In genomic region chr19:10419646-10420443, GRCh38 we compare ENCODE assay signal across 1 cellular context.
TF ChIP-seq lines count a peak whose summit lies in the region.

No MANE protein-coding gene starts in this region.

TF ChIP-seq in K562, 482 proteins besides CTCF, POLR2A, EP300 and RAD21 (continued from another document and continues in another):
- TF ChIP-seq, protein P1, sequence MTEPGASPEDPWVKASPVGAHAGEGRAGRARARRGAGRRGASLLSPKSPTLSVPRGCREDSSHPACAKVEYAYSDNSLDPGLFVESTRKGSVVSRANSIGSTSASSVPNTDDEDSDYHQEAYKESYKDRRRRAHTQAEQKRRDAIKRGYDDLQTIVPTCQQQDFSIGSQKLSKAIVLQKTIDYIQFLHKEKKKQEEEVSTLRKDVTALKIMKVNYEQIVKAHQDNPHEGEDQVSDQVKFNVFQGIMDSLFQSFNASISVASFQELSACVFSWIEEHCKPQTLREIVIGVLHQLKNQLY (CRISPR knock-in tag; conservative IDR thresholded peaks at IDR 0.05) = no peak
- TF ChIP-seq, protein P2, sequence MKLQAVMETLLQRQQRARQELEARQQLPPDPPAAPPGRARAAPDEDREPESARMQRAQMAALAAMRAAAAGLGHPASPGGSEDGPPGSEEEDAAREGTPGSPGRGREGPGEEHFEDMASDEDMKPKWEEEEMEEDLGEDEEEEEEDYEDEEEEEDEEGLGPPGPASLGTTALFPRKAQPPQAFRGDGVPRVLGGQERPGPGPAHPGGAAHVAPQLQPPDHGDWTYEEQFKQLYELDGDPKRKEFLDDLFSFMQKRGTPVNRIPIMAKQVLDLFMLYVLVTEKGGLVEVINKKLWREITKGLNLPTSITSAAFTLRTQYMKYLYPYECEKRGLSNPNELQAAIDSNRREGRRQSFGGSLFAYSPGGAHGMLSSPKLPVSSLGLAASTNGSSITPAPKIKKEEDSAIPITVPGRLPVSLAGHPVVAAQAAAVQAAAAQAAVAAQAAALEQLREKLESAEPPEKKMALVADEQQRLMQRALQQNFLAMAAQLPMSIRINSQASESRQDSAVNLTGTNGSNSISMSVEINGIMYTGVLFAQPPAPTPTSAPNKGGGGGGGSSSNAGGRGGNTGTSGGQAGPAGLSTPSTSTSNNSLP (IDR thresholded peaks at IDR 0.05; ENCODE audit: borderline replicate concordance, low read depth, low read length) = no peak
- no peak for TF ChIP-seq ATF4 (CRISPR knock-in tag; IDR thresholded peaks at IDR 0.05)
- TF ChIP-seq ZKSCAN1 (IDR thresholded peaks at IDR 0.05; ENCODE audit: low read depth, low read length) = no peak
- no peak for TF ChIP-seq ZNF124 (CRISPR knock-in tag; IDR thresholded peaks at IDR 0.05)
- TF ChIP-seq ZNF778 (CRISPR knock-in tag; IDR thresholded peaks at IDR 0.05) = no peak
- TF ChIP-seq HMG20A (CRISPR knock-in tag; conservative IDR thresholded peaks at IDR 0.05) = no peak
- TF ChIP-seq STAG1 (CRISPR knock-in tag; IDR thresholded peaks at IDR 0.05; ENCODE audit: borderline replicate concordance) = no peak
- TF ChIP-seq E2F3 (CRISPR knock-in tag; IDR thresholded peaks at IDR 0.05) = no peak
- peak; percentile 31 for TF ChIP-seq CBFA2T3 (IDR thresholded peaks at IDR 0.05)
- TF ChIP-seq LARP7 (IDR thresholded peaks at IDR 0.05) = peak; percentile 73; the same call in 1 of the 2 replicates
- no peak for TF ChIP-seq KDM2B (CRISPR knock-in tag; IDR thresholded peaks at IDR 0.05)
- TF ChIP-seq MYBL2 (IDR thresholded peaks at IDR 0.05; ENCODE audit: low read depth) = no peak
- TF ChIP-seq MYBL2 (CRISPR knock-in tag; IDR thresholded peaks at IDR 0.05; ENCODE audit: borderline replicate concordance) = no peak
- TF ChIP-seq PTTG1 (tag; IDR thresholded peaks at IDR 0.05; ENCODE audit: low read depth) = no peak
- peak in 1 of 2 experiments; percentile 83; a peak in 2 of 4 replicates for TF ChIP-seq MCM7 (IDR thresholded peaks at IDR 0.05)
- peak; percentile 56; the same call in 1 of the 2 replicates for TF ChIP-seq KAT7 (CRISPR knock-in tag; IDR thresholded peaks at IDR 0.05; ENCODE audit: borderline replicate concordance)
- no peak for TF ChIP-seq STAT6 (CRISPR knock-in tag; IDR thresholded peaks at IDR 0.05)
- peak; percentile 98 for TF ChIP-seq RBM39 (optimal IDR thresholded peaks at IDR 0.05; ENCODE audit: low read depth, low read length)
- TF ChIP-seq BRF1 (IDR thresholded peaks at IDR 0.05; ENCODE audit: borderline replicate concordance, extremely low read depth, insufficient read length) = no peak
- TF ChIP-seq IRF2 (CRISPR knock-in tag; IDR thresholded peaks at IDR 0.05) = no peak
- TF ChIP-seq NFIC (IDR thresholded peaks at IDR 0.05) = peak; percentile 58
- TF ChIP-seq ZNF398 (CRISPR knock-in tag; IDR thresholded peaks at IDR 0.05) = no peak
- TF ChIP-seq SMAD2 (IDR thresholded peaks at IDR 0.05; ENCODE audit: low read depth, low read length) = no peak
- no peak for TF ChIP-seq ZNF324 (CRISPR knock-in tag; IDR thresholded peaks at IDR 0.05)
- peak; percentile 84; the same call in 1 of the 2 replicates for TF ChIP-seq ZBTB7A (IDR thresholded peaks at IDR 0.05; ENCODE audit: borderline replicate concordance, control insufficient read depth, low read depth, low read length)
- 0 out of 2 replicates have a peak, but pooled peaks have one; percentile 8 for TF ChIP-seq ZNF695 (CRISPR knock-in tag; IDR thresholded peaks at IDR 0.05)
- TF ChIP-seq, protein P3, sequence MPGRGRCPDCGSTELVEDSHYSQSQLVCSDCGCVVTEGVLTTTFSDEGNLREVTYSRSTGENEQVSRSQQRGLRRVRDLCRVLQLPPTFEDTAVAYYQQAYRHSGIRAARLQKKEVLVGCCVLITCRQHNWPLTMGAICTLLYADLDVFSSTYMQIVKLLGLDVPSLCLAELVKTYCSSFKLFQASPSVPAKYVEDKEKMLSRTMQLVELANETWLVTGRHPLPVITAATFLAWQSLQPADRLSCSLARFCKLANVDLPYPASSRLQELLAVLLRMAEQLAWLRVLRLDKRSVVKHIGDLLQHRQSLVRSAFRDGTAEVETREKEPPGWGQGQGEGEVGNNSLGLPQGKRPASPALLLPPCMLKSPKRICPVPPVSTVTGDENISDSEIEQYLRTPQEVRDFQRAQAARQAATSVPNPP (IDR thresholded peaks at IDR 0.05; ENCODE audit: borderline replicate concordance, insufficient read depth, insufficient read length) = no peak
- peak; percentile 23; the same call in 1 of the 2 replicates for TF ChIP-seq MBD2 (IDR thresholded peaks at IDR 0.05; ENCODE audit: borderline replicate concordance, low read depth)
- no peak for TF ChIP-seq RFX1 (IDR thresholded peaks at IDR 0.05)
- TF ChIP-seq, protein P4, sequence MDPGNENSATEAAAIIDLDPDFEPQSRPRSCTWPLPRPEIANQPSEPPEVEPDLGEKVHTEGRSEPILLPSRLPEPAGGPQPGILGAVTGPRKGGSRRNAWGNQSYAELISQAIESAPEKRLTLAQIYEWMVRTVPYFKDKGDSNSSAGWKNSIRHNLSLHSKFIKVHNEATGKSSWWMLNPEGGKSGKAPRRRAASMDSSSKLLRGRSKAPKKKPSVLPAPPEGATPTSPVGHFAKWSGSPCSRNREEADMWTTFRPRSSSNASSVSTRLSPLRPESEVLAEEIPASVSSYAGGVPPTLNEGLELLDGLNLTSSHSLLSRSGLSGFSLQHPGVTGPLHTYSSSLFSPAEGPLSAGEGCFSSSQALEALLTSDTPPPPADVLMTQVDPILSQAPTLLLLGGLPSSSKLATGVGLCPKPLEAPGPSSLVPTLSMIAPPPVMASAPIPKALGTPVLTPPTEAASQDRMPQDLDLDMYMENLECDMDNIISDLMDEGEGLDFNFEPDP (CRISPR knock-in tag; IDR thresholded peaks at IDR 0.05) = no peak
- no peak for TF ChIP-seq POLR2H (tag; IDR thresholded peaks at IDR 0.05; ENCODE audit: low read depth)
- no peak for TF ChIP-seq ZNF655 (CRISPR knock-in tag; IDR thresholded peaks at IDR 0.05)
- no peak for TF ChIP-seq CCNT2 (IDR thresholded peaks at IDR 0.05; ENCODE audit: borderline replicate concordance, extremely low read depth, insufficient read length, low read depth, low read length)
- no peak for TF ChIP-seq ZNF77 (CRISPR knock-in tag; IDR thresholded peaks at IDR 0.05)
- no peak for TF ChIP-seq XRCC3 (IDR thresholded peaks at IDR 0.05)
- TF ChIP-seq, protein P5, sequence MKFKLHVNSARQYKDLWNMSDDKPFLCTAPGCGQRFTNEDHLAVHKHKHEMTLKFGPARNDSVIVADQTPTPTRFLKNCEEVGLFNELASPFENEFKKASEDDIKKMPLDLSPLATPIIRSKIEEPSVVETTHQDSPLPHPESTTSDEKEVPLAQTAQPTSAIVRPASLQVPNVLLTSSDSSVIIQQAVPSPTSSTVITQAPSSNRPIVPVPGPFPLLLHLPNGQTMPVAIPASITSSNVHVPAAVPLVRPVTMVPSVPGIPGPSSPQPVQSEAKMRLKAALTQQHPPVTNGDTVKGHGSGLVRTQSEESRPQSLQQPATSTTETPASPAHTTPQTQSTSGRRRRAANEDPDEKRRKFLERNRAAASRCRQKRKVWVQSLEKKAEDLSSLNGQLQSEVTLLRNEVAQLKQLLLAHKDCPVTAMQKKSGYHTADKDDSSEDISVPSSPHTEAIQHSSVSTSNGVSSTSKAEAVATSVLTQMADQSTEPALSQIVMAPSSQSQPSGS (CRISPR knock-in tag; IDR thresholded peaks at IDR 0.05) = no peak
- 0 out of 4 replicates have a peak, but pooled peaks of 1 of the 2 experiments have one; percentile 62 for TF ChIP-seq TBL1XR1 (IDR thresholded peaks at IDR 0.05; ENCODE audit: low read length in 2 of 2)
- TF ChIP-seq, protein P6, sequence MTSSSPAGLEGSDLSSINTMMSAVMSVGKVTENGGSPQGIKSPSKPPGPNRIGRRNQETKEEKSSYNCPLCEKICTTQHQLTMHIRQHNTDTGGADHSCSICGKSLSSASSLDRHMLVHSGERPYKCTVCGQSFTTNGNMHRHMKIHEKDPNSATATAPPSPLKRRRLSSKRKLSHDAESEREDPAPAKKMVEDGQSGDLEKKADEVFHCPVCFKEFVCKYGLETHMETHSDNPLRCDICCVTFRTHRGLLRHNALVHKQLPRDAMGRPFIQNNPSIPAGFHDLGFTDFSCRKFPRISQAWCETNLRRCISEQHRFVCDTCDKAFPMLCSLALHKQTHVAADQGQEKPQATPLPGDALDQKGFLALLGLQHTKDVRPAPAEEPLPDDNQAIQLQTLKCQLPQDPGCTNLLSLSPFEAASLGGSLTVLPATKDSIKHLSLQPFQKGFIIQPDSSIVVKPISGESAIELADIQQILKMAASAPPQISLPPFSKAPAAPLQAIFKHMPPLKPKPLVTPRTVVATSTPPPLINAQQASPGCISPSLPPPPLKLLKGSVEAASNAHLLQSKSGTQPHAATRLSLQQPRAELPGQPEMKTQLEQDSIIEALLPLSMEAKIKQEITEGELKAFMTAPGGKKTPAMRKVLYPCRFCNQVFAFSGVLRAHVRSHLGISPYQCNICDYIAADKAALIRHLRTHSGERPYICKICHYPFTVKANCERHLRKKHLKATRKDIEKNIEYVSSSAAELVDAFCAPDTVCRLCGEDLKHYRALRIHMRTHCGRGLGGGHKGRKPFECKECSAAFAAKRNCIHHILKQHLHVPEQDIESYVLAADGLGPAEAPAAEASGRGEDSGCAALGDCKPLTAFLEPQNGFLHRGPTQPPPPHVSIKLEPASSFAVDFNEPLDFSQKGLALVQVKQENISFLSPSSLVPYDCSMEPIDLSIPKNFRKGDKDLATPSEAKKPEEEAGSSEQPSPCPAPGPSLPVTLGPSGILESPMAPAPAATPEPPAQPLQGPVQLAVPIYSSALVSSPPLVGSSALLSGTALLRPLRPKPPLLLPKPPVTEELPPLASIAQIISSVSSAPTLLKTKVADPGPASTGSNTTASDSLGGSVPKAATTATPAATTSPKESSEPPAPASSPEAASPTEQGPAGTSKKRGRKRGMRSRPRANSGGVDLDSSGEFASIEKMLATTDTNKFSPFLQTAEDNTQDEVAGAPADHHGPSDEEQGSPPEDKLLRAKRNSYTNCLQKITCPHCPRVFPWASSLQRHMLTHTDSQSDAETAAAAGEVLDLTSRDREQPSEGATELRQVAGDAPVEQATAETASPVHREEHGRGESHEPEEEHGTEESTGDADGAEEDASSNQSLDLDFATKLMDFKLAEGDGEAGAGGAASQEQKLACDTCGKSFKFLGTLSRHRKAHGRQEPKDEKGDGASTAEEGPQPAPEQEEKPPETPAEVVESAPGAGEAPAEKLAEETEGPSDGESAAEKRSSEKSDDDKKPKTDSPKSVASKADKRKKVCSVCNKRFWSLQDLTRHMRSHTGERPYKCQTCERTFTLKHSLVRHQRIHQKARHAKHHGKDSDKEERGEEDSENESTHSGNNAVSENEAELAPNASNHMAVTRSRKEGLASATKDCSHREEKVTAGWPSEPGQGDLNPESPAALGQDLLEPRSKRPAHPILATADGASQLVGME (CRISPR knock-in tag; IDR thresholded peaks at IDR 0.05) = no peak
- TF ChIP-seq PRMT5 (CRISPR knock-in tag; IDR thresholded peaks at IDR 0.05) = no peak
- peak; percentile 45 for TF ChIP-seq ZFX (CRISPR knock-in tag; IDR thresholded peaks at IDR 0.05)
